Comparison of ENCODE assay signal across 8 cellular contexts in the genomic region with DNA sequence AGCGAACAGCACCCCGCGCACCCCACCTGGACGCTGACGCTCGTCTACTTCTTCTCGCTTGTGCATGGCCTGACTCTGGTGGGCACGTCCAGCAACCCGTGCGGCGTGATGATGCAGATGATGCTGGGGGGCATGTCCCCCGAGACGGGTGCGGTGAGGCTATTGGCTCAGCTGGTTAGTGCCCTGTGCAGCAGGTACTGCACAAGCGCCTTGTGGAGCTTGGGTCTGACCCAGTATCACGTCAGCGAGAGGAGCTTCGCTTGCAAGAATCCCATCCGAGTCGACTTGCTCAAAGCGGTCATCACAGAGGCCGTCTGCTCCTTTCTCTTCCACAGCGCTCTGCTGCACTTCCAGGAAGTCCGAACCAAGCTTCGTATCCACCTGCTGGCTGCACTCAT. TPM values are rescaled to one million over a fixed set of nuclear protein-coding genes. Genes with fewer than 3 reads are reported as not detected.
DNase-seq lines count a peak whose midpoint lies in the region; ATAC-seq and TF ChIP-seq lines count a peak whose summit lies in the region.

No MANE protein-coding gene starts in this region.

- no peak for DNase-seq in activated CD4-positive, CD25-positive, alpha-beta regulatory T cell (lab: John Stamatoyannopoulos, UW)
- peak; percentile 34 for DNase-seq in SK-N-DZ (ENCODE audit: low spot score)
- DNase-seq in effector memory CD4-positive, alpha-beta T cell: no peak
- peak; percentile 46 for DNase-seq in medulla oblongata (ENCODE audit: extremely low spot score)
- no peak for DNase-seq in thoracic aorta (ENCODE audit: low spot score)
- DNase-seq in dedifferentiated amniotic fluid mesenchymal stem cell (ENCODE audit: extremely low spot score): no peak

- H3K4me3 ChIP-seq in effector memory CD4-positive, alpha-beta T cell (ENCODE audit: insufficient read depth, low read depth, low read length, poor library complexity, severe bottlenecking): peak overlapping the region; percentile 77
- peak overlapping the region; percentile 76 for H3K4me3 ChIP-seq in thoracic aorta

- no peak for TF ChIP-seq CTCF in thoracic aorta (IDR thresholded peaks at IDR 0.05)

- H3K27ac ChIP-seq in effector memory CD4-positive, alpha-beta T cell (ENCODE audit: insufficient read depth, low read length, poor library complexity, severe bottlenecking): no peak overlapping the region
- peak overlapping the region; percentile 50 to 58 for H3K27ac ChIP-seq in thoracic aorta

- peaks cover 6% of the 10 kb centered on the region for H3K4me1 ChIP-seq in effector memory CD4-positive, alpha-beta T cell (ENCODE audit: control insufficient read depth, insufficient read depth, low read length, poor library complexity, severe bottlenecking)
- H3K4me1 ChIP-seq in thoracic aorta (ENCODE audit: control insufficient read depth in 1 of 2, low read depth in 2 of 2): peaks cover 5 to 6% of the 10 kb centered on the region in 2 donors

- H3K36me3 ChIP-seq in effector memory CD4-positive, alpha-beta T cell (ENCODE audit: control insufficient read depth, insufficient read depth, low read length): no peaks in the 10 kb centered on the region
- H3K36me3 ChIP-seq in thoracic aorta: no peaks in the 10 kb centered on the region

- no peaks in the 10 kb centered on the region for H3K9me3 ChIP-seq in effector memory CD4-positive, alpha-beta T cell (ENCODE audit: control insufficient read depth, low read length)
- H3K9me3 ChIP-seq in thoracic aorta: no peaks in the 10 kb centered on the region

- H3K27me3 ChIP-seq in effector memory CD4-positive, alpha-beta T cell (replicated peaks; ENCODE audit: control insufficient read depth, insufficient read depth, low read length, poor library complexity, severe bottlenecking): no peaks in the 10 kb centered on the region
- no peaks in the 10 kb centered on the region for H3K27me3 ChIP-seq in thoracic aorta (replicated peaks; ENCODE audit: insufficient read depth)

- peak; percentile 8 to 12 for ATAC-seq in activated CD4-positive, CD25-positive, alpha-beta regulatory T cell treated with anti-CD3 and anti-CD28 coated beads, Interleukin-2, amount 50 U/mL, for 24 hours
- ATAC-seq in HG03108 (IDR thresholded peaks at IDR 0.05; ENCODE audit: unreplicated experiment): peak; percentile 15
- ATAC-seq in thoracic aorta (ENCODE audit: insufficient number of reproducible peaks, low FRiP score, low read depth): no peak

RNA-seq across cellular contexts. Expression of a gene that starts 0.4 kb away (rescaled TPM):
- polyA plus RNA-seq in SK-N-DZ (2014; cell fraction: cytosol; rRNA removed): 1.8 and 2.0 TPM in 2 replicates
- 2.2 and 5.3 TPM in 2 replicates for polyA plus RNA-seq in SK-N-DZ (2014; cell fraction: nucleus; rRNA removed)
- total RNA-seq in thoracic aorta: not detected

RNA-seq across cellular contexts. Expression of a gene that starts 47.4 kb away (rescaled TPM):
- polyA plus RNA-seq in SK-N-DZ (2014; cell fraction: cytosol; rRNA removed): 445 and 469 TPM in 2 replicates
- 262 and 305 TPM in 2 replicates for polyA plus RNA-seq in SK-N-DZ (2014; cell fraction: nucleus; rRNA removed)
- 10 to 100 TPM; 47.4 to 48.3 TPM for total RNA-seq in thoracic aorta

Comparison
In these comparisons a context has a peak if more than half of its experiments do, and no peak if none do; other contexts are left out.
1. DNase-seq: peak in SK-N-DZ (single experiment) and medulla oblongata (single experiment); none in activated CD4-positive, CD25-positive, alpha-beta regulatory T cell (0 of 4), effector memory CD4-positive, alpha-beta T cell (0 of 3), thoracic aorta (single experiment) and dedifferentiated amniotic fluid mesenchymal stem cell (single experiment).